In the genomic region with DNA sequence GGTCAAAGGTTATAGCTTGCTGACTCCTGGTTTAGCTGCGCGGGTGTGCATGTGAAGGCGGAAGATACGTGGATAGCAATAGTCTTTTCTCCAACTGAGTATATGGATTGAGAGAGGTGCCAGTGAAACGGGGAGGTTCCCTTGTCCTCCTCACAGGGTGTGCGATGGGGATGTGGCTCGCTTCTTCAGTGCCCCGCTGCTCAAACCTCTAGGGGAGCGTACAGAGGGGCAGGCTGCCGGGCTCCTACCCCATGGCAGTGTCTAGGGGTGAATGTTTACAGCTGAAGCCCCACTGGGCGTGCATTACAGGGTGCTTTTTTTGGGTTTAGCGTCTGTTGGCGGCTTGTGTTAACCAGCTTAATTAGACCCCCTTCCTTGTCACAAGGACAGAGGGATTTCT, we compare ENCODE assay signal across 5 cellular contexts.
"Had no signal": no experiment of that assay in that cellular context is flagged by ENCODE, and none has a peak within 500 bp of the region (broad histone marks: within the 10 kb centered on the region; RNA-seq: fewer than 3 reads in every experiment).

No MANE protein-coding gene starts in this region.

- H3K4me1 Mint-ChIP-seq: IgD-negative memory B cell had no signal

- DNase-seq: IMR-90, KBM-7 had no signal

- H3K27ac Mint-ChIP-seq: IgD-negative memory B cell had no signal

- H3K36me3 Mint-ChIP-seq: IgD-negative memory B cell had no signal

- H3K4me3 Mint-ChIP-seq: IgD-negative memory B cell had no signal

- H3K27ac ChIP-seq: HL-60 had no signal

- H3K4me3 ChIP-seq: K562 had no signal
